16 cellular contexts compared by ENCODE assay signal in the genomic region with DNA sequence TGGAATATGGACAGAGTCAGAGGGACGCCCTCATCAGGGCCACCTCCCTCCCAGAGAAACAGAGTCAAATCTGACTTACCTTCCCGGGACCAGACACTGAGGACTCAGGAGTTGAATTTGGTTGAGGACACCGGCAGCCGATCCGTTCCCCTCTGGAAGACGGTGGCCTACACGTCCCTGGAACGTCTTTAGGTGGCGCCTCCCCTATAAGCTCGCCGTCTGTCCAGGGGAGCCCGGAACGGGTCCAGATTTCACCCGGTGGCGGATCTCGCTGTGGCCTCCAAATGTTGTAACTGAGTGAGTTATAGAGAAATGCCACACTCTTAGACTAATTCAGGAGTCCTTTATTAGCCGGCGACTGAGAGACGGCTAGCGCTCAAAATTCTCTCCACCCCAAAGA. TPM values are rescaled to one million over a fixed set of nuclear protein-coding genes. Genes with fewer than 3 reads are reported as not detected.
DNase-seq lines count a peak whose midpoint lies in the region; ATAC-seq, FAIRE-seq and TF ChIP-seq lines count a peak whose summit lies in the region.
"Had no signal": no experiment of that assay in that cellular context is flagged by ENCODE, and none has a peak within 500 bp of the region (broad histone marks: within the 10 kb centered on the region; RNA-seq: fewer than 3 reads in every experiment).

No MANE protein-coding gene starts in this region.

- CTCF ChIA-PET in activated CD8-positive, alpha-beta T cell treated with anti-CD3 and anti-CD28 coated beads for 36 hours (lab: Charles Lee) = interaction anchor here (1.1 to 2.0 kb wide), 9 partner anchors 9 to 143 kb away, joined by 3 to 10 read pairs (median 4); partner anchors contain the start of gene GPR108
- CTCF ChIA-PET in HepG2 (lab: Yijun Ruan, JAX; ENCODE audit: low intra/inter-chr PET ratio, low total read pairs) = no interaction called here

- in situ Hi-C loops in HepG2 (cut with HindIII; ENCODE audit: extremely low pct_ligation_motif_present, low pct_unique_long_range_greater_than_20kb) (no loop called here), KBM-7 (cut with MboI; ENCODE audit: low pct_unique_long_range_greater_than_20kb, low sequenced_read_pairs) (no loop called here)

- no peak overlapping the region for H3K9ac ChIP-seq in HepG2 (ENCODE audit: insufficient read depth, low read depth, low read length)

- no peaks in the 10 kb centered on the region for H4K20me1 ChIP-seq in HepG2 (ENCODE audit: insufficient read depth, low read length)

- no peak overlapping the region for H3K27ac Mint-ChIP-seq in activated CD8-positive, alpha-beta T cell treated with anti-CD3 and anti-CD28 coated beads for 36 hours

- BruUV-seq in HepG2 (replicated peaks; lab: Mats Ljungman, UMichigan) = no TSS peak

- POLR2A ChIA-PET in activated CD8-positive, alpha-beta T cell treated with anti-CD3 and anti-CD28 coated beads for 36 hours (lab: Charles Lee) = interaction anchor here (0.7 to 3.1 kb wide), 8 partner anchors 8 to 151 kb away, joined by 3 to 12 read pairs (median 4); partner anchors contain the start of gene TNFSF14
- POLR2A ChIA-PET in HepG2 (lab: Yijun Ruan, JAX) = no interaction called here

- TF ChIP-seq EP300 in HepG2 (IDR thresholded peaks at IDR 0.05; ENCODE audit: low read depth in 2 of 2, low read length in 2 of 2) (no peak), HepG2 (CRISPR knock-in tag; IDR thresholded peaks at IDR 0.05; ENCODE audit: borderline replicate concordance) (no peak)

- ATAC-seq in Right ventricle myocardium inferior = no peak
- no peak for ATAC-seq in activated CD8-positive, alpha-beta T cell treated with anti-CD3 and anti-CD28 coated beads for 36 hours
- no peak for ATAC-seq in HepG2
- ATAC-seq in HG03457 (IDR thresholded peaks at IDR 0.05; ENCODE audit: unreplicated experiment) = no peak
- no peak for ATAC-seq in HG03460 (IDR thresholded peaks at IDR 0.05; ENCODE audit: unreplicated experiment)

- no peak for TF ChIP-seq RAD21 in HepG2 (CRISPR knock-in tag; IDR thresholded peaks at IDR 0.05)

- peak in 1 of 2 donors; percentile 16 for DNase-seq in cardiac muscle cell (ENCODE audit: low read depth in 1 of 2, low spot score in 1 of 2)
- no peak for DNase-seq in Right ventricle myocardium inferior (ENCODE audit: missing footprints)
- no peak for DNase-seq in activated CD8-positive, alpha-beta T cell treated with anti-CD3 and anti-CD28 coated beads for 36 hours
- no peak for DNase-seq in HepG2 (ENCODE audit: low spot score)
- DNase-seq in KBM-7 = no peak
- no peak for DNase-seq in DMS 273 treated with DMSO at 0.1 percent for 48 hours (lab: John Stamatoyannopoulos, UW)
- DNase-seq: activated CD4-positive, CD25-positive, alpha-beta regulatory T cell treated with anti-CD3 and anti-CD28 coated beads, Interleukin-2, amount 50 U/mL, for 72 hours; NCI-H1417; NCI-H345; small intestine; stimulated activated naive CD4-positive, alpha-beta T cell had no signal

- peaks cover 7% of the 10 kb centered on the region for H3K9me3 Mint-ChIP-seq in activated CD8-positive, alpha-beta T cell treated with anti-CD3 and anti-CD28 coated beads for 36 hours

- H2AFZ ChIP-seq in HepG2 (ENCODE audit: low read length) = no peak overlapping the region

- peak; percentile 8 for TF ChIP-seq CTCF in cardiac muscle cell (IDR thresholded peaks at IDR 0.05; ENCODE audit: low read depth, low read length)
- no peak for TF ChIP-seq CTCF in activated CD8-positive, alpha-beta T cell treated with anti-CD3 and anti-CD28 coated beads for 36 hours (IDR thresholded peaks at IDR 0.05)
- 0 out of 2 replicates have a peak, but pooled peaks have one; percentile 5 for TF ChIP-seq CTCF in HepG2 (CRISPR knock-in tag; IDR thresholded peaks at IDR 0.05)

- H3K36me3 Mint-ChIP-seq in activated CD8-positive, alpha-beta T cell treated with anti-CD3 and anti-CD28 coated beads for 36 hours (ENCODE audit: low read depth) = peaks cover 33% of the 10 kb centered on the region

- no peak overlapping the region for H3K4me3 ChIP-seq in cardiac muscle cell
- no peak overlapping the region for H3K4me3 ChIP-seq in HepG2 (replicated peaks in 1 of 3; ENCODE audit: insufficient read depth in 1 of 3, low read depth in 2 of 3, low read length in 3 of 3)
- H3K4me3 ChIP-seq: coronary artery, uterus had no signal

- H3K36me3 ChIP-seq in cardiac muscle cell (no peaks in the 10 kb centered on the region), HepG2 (replicated peaks in 1 of 2; ENCODE audit: control insufficient read depth in 1 of 2, insufficient read depth in 2 of 2, low read length in 2 of 2) (no peaks in the 10 kb centered on the region)
- H3K36me3 ChIP-seq: uterus had no signal

- H3K27ac ChIP-seq in cardiac muscle cell (no peak overlapping the region), HepG2 (ENCODE audit: extremely low read length, insufficient read depth, low read length) (no peak overlapping the region)
- H3K27ac ChIP-seq: coronary artery, uterus had no signal

- H3K4me1 ChIP-seq in cardiac muscle cell (ENCODE audit: low read depth) = no peaks in the 10 kb centered on the region
- no peaks in the 10 kb centered on the region for H3K4me1 ChIP-seq in HepG2 (ENCODE audit: insufficient read depth, low read length)
- H3K4me1 ChIP-seq: uterus had no signal

- no peaks in the 10 kb centered on the region for H3K9me3 ChIP-seq in cardiac muscle cell (ENCODE audit: low read depth)
- H3K9me3 ChIP-seq in HepG2 (ENCODE audit: low read length) = no peaks in the 10 kb centered on the region
- H3K9me3 ChIP-seq: uterus had no signal

- H3K27me3 ChIP-seq in cardiac muscle cell = no peaks in the 10 kb centered on the region
- peaks cover 3 to 35% of the 10 kb centered on the region in 2 experiments for H3K27me3 ChIP-seq in HepG2 (ENCODE audit: control insufficient read depth in 1 of 2, insufficient read depth in 2 of 2, low read length in 2 of 2)

- H3K4me3 Mint-ChIP-seq in activated CD8-positive, alpha-beta T cell treated with anti-CD3 and anti-CD28 coated beads for 36 hours = peak overlapping the region; percentile 57

- no peak for FAIRE-seq in HepG2 (lab: Jason Lieb, UNC)
- FAIRE-seq: small intestine had no signal

- 67% methylated on average over 12 of the region's 20 CpGs for WGBS in HepG2 (ENCODE audit: low lambda C conversion rate)

- TF ChIP-seq POLR2A in HepG2 (IDR thresholded peaks at IDR 0.05; ENCODE audit: insufficient read depth in 1 of 2, low read depth in 2 of 2, low read length in 2 of 2) = no peak

- intact Hi-C loops in Right ventricle myocardium inferior (cut with DNase I) (no loop called here), HepG2 (cut with micrococcal nuclease; ENCODE audit: unreplicated experiment) (no loop called here)
- intact Hi-C loops in activated CD8-positive, alpha-beta T cell treated with anti-CD3 and anti-CD28 coated beads for 36 hours (cut with micrococcal nuclease) = loop anchor here (5.0 kb wide), 1 partner anchor 76 kb away; the partner anchor contains the start of genes GPR108 and TRIP10

- H3K27me3 Mint-ChIP-seq in activated CD8-positive, alpha-beta T cell treated with anti-CD3 and anti-CD28 coated beads for 36 hours = no peaks in the 10 kb centered on the region

- H3K4me1 Mint-ChIP-seq in activated CD8-positive, alpha-beta T cell treated with anti-CD3 and anti-CD28 coated beads for 36 hours (ENCODE audit: low read depth) = peaks cover 26% of the 10 kb centered on the region

- H3K4me2 ChIP-seq in HepG2 (ENCODE audit: low read depth, low read length) = no peak overlapping the region

- no peaks in the 10 kb centered on the region for H3K79me2 ChIP-seq in HepG2 (ENCODE audit: insufficient read depth, low read length)

RNA-seq across cellular contexts. Expression of gene TNFSF14, which starts 9.0 kb away (rescaled TPM):
- total RNA-seq in cardiac muscle cell (not detected in 2 replicates), Right ventricle myocardium inferior (0.73 TPM), HepG2 (2016; rRNA removed; fragmentation: Illumina TruSeq; extraction: Trizol) (0.17 and 0.49 TPM in 2 replicates)
- polyA plus RNA-seq in cardiac muscle cell (not detected in 2 replicates), HepG2 (2011; rRNA removed) (9.1 and 10.0 TPM in 2 replicates)
- 10 to 100 TPM; 41.7 to 43.8 TPM for total RNA-seq in activated CD8-positive, alpha-beta T cell treated with anti-CD3 and anti-CD28 coated beads for 36 hours
- total RNA-seq in HepG2 (2016; cell fraction: cytosol; rRNA removed; fragmentation: Illumina TruSeq; extraction: Trizol; ENCODE audit: low read depth) = 0.09 and 0.10 TPM in 2 replicates
- total RNA-seq in HepG2 (2016; cell fraction: insoluble cytoplasmic fraction; rRNA removed; fragmentation: Illumina TruSeq; extraction: Trizol) = 0.10 and 0.69 TPM in 2 replicates
- total RNA-seq in HepG2 (2016; cell fraction: membrane; rRNA removed; fragmentation: Illumina TruSeq; extraction: Trizol) = 0.10 and 0.15 TPM in 2 replicates
- total RNA-seq in HepG2 (2016; cell fraction: nucleus; rRNA removed; fragmentation: Illumina TruSeq; extraction: Trizol) = 0.88 and 1.2 TPM in 2 replicates
- 1.9 and 2.2 TPM in 2 replicates for polyA plus RNA-seq in HepG2 (2011; cell fraction: cytosol; rRNA removed)
- polyA plus RNA-seq in HepG2 (2011; cell fraction: nucleus; rRNA removed) = 37.9 and 38.9 TPM in 2 replicates
- polyA plus RNA-seq in HepG2 (2012) = 1.7 and 3.2 TPM in 2 replicates
- polyA plus RNA-seq in HepG2 (2016; cell fraction: cytosol; fragmentation: Illumina TruSeq; extraction: Trizol; ENCODE audit: low read depth) = 0.03 and 0.10 TPM in 2 replicates
- polyA plus RNA-seq in HepG2 (2016; cell fraction: insoluble cytoplasmic fraction; fragmentation: Illumina TruSeq; extraction: Trizol; ENCODE audit: low read depth) = 0.17 TPM in 2 replicates
- 0.11 and 0.23 TPM in 2 replicates for polyA plus RNA-seq in HepG2 (2016; cell fraction: membrane; fragmentation: Illumina TruSeq; extraction: Trizol; ENCODE audit: low read depth)
- polyA plus RNA-seq in HepG2 (2016; cell fraction: nucleus; fragmentation: Illumina TruSeq; extraction: Trizol; ENCODE audit: insufficient read depth, low read depth) = 7.9 and 8.1 TPM in 2 replicates
- 0.68 and 5.9 TPM in 2 replicates for polyA minus RNA-seq in HepG2 (2011; rRNA and poly(A)+ RNA removed; ENCODE audit: low replicate concordance)
- 0.30 and 0.70 TPM in 2 replicates for polyA minus RNA-seq in HepG2 (2011; cell fraction: cytosol; rRNA and poly(A)+ RNA removed)
- polyA minus RNA-seq in HepG2 (2011; cell fraction: nucleus; rRNA and poly(A)+ RNA removed) = 10.8 and 14.2 TPM in 2 replicates
- total RNA-seq: kidney epithelial cell had no signal

RNA-seq across cellular contexts. Expression of gene C3, which starts 59.5 kb away (rescaled TPM):
- 0.11 and 0.39 TPM in 2 replicates for total RNA-seq in cardiac muscle cell
- 1.6 TPM in 1 of 2 replicates, not detected in the other for polyA plus RNA-seq in cardiac muscle cell
- 482 TPM for total RNA-seq in Right ventricle myocardium inferior
- total RNA-seq in activated CD8-positive, alpha-beta T cell treated with anti-CD3 and anti-CD28 coated beads for 36 hours = 1 to 10 TPM in 1 of 2 experiments, under 1 TPM in 1; 0.34 to 1.1 TPM
- 700 and 1,455 TPM in 2 replicates for total RNA-seq in HepG2 (2016; rRNA removed; fragmentation: Illumina TruSeq; extraction: Trizol)
- 160 and 192 TPM in 2 replicates for total RNA-seq in HepG2 (2016; cell fraction: cytosol; rRNA removed; fragmentation: Illumina TruSeq; extraction: Trizol; ENCODE audit: low read depth)
- total RNA-seq in HepG2 (2016; cell fraction: insoluble cytoplasmic fraction; rRNA removed; fragmentation: Illumina TruSeq; extraction: Trizol) = 643 and 1,412 TPM in 2 replicates
- 268 and 291 TPM in 2 replicates for total RNA-seq in HepG2 (2016; cell fraction: membrane; rRNA removed; fragmentation: Illumina TruSeq; extraction: Trizol)
- 1,410 and 1,846 TPM in 2 replicates for total RNA-seq in HepG2 (2016; cell fraction: nucleus; rRNA removed; fragmentation: Illumina TruSeq; extraction: Trizol)
- polyA plus RNA-seq in HepG2 (2011; rRNA removed) = 6,272 and 9,798 TPM in 2 replicates
- 4,601 and 7,618 TPM in 2 replicates for polyA plus RNA-seq in HepG2 (2011; cell fraction: cytosol; rRNA removed)
- 6,023 and 6,891 TPM in 2 replicates for polyA plus RNA-seq in HepG2 (2011; cell fraction: nucleus; rRNA removed)
- 3,859 and 6,494 TPM in 2 replicates for polyA plus RNA-seq in HepG2 (2012)
- 195 and 210 TPM in 2 replicates for polyA plus RNA-seq in HepG2 (2016; cell fraction: cytosol; fragmentation: Illumina TruSeq; extraction: Trizol; ENCODE audit: low read depth)
- 903 and 1,023 TPM in 2 replicates for polyA plus RNA-seq in HepG2 (2016; cell fraction: insoluble cytoplasmic fraction; fragmentation: Illumina TruSeq; extraction: Trizol; ENCODE audit: low read depth)
- 286 and 340 TPM in 2 replicates for polyA plus RNA-seq in HepG2 (2016; cell fraction: membrane; fragmentation: Illumina TruSeq; extraction: Trizol; ENCODE audit: low read depth)
- 3,631 and 3,793 TPM in 2 replicates for polyA plus RNA-seq in HepG2 (2016; cell fraction: nucleus; fragmentation: Illumina TruSeq; extraction: Trizol; ENCODE audit: insufficient read depth, low read depth)
- 785 and 9,683 TPM in 2 replicates for polyA minus RNA-seq in HepG2 (2011; rRNA and poly(A)+ RNA removed; ENCODE audit: low replicate concordance)
- 2,000 and 4,520 TPM in 2 replicates for polyA minus RNA-seq in HepG2 (2011; cell fraction: cytosol; rRNA and poly(A)+ RNA removed)
- polyA minus RNA-seq in HepG2 (2011; cell fraction: nucleus; rRNA and poly(A)+ RNA removed) = 1,680 and 2,385 TPM in 2 replicates

Comparison
In these comparisons a context has a peak if more than half of its experiments do, and no peak if none do; other contexts are left out.
1. RNA of gene C3, which starts 59.5 kb away (total RNA-seq): 160 to 1,846 TPM in HepG2 and 482 TPM in Right ventricle myocardium inferior (single experiment); 0.34 to 1.1 TPM in activated CD8-positive, alpha-beta T cell treated with anti-CD3 and anti-CD28 coated beads for 36 hours and 0.11 to 0.39 TPM in cardiac muscle cell; every median in the first group is over 10 times any median in the second.
2. RNA of gene TNFSF14, which starts 9.0 kb away (total RNA-seq): 41.7 to 43.8 TPM in activated CD8-positive, alpha-beta T cell treated with anti-CD3 and anti-CD28 coated beads for 36 hours; 0.73 TPM in Right ventricle myocardium inferior (single experiment), 0.09 to 1.2 TPM in HepG2 and not detected in cardiac muscle cell; every median in the first group is over 10 times any median in the second.